ENCODE assay signal across 1 cellular context in genomic region chr14:100146548-100147091, GRCh38.
A peak's percentile ranks its signal among the peaks of the same experiment; 100 is the strongest.
TF ChIP-seq lines count a peak whose summit lies in the region.

No MANE protein-coding gene starts in this region.

TF ChIP-seq in HepG2, 621 proteins besides CTCF, POLR2A, EP300 and RAD21 (continued from another document):
- TF ChIP-seq, protein P1, sequence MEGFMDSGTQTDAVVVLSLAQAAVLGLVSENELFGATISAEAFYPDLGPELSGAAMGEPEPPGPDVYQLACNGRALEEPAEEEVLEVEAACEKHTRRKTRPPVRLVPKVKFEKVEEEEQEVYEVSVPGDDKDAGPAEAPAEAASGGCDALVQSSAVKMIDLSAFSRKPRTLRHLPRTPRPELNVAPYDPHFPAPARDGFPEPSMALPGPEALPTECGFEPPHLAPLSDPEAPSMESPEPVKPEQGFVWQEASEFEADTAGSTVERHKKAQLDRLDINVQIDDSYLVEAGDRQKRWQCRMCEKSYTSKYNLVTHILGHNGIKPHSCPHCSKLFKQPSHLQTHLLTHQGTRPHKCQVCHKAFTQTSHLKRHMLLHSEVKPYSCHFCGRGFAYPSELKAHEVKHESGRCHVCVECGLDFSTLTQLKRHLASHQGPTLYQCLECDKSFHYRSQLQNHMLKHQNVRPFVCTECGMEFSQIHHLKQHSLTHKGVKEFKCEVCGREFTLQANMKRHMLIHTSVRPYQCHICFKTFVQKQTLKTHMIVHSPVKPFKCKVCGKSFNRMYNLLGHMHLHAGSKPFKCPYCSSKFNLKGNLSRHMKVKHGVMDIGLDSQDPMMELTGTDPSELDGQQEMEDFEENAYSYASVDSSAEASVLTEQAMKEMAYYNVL (CRISPR knock-in tag; IDR thresholded peaks at IDR 0.05; ENCODE audit: borderline replicate concordance): 0 out of 2 replicates have a peak, but pooled peaks have one; percentile 8
- 0 out of 2 replicates have a peak, but pooled peaks have one; percentile 50 for TF ChIP-seq ZNF576 (CRISPR knock-in tag; IDR thresholded peaks at IDR 0.05)
- TF ChIP-seq, protein P2, sequence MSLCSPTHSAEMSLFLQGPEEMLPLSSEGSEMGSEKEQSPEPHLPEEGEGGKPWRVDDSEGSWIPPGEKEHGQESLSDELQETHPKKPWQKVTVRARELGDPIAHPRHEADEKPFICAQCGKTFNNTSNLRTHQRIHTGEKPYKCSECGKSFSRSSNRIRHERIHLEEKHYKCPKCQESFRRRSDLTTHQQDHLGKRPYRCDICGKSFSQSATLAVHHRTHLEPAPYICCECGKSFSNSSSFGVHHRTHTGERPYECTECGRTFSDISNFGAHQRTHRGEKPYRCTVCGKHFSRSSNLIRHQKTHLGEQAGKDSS (CRISPR knock-in tag; IDR thresholded peaks at IDR 0.05; ENCODE audit: borderline replicate concordance, low read depth): no peak
- TF ChIP-seq SP140L (CRISPR knock-in tag; IDR thresholded peaks at IDR 0.05; ENCODE audit: borderline replicate concordance): no peak
- 0 out of 2 replicates have a peak, but pooled peaks have one; percentile 36 for TF ChIP-seq ZNF235 (CRISPR knock-in tag; IDR thresholded peaks at IDR 0.05; ENCODE audit: borderline replicate concordance)
